8 cellular contexts compared by ENCODE assay signal in the genomic region with DNA sequence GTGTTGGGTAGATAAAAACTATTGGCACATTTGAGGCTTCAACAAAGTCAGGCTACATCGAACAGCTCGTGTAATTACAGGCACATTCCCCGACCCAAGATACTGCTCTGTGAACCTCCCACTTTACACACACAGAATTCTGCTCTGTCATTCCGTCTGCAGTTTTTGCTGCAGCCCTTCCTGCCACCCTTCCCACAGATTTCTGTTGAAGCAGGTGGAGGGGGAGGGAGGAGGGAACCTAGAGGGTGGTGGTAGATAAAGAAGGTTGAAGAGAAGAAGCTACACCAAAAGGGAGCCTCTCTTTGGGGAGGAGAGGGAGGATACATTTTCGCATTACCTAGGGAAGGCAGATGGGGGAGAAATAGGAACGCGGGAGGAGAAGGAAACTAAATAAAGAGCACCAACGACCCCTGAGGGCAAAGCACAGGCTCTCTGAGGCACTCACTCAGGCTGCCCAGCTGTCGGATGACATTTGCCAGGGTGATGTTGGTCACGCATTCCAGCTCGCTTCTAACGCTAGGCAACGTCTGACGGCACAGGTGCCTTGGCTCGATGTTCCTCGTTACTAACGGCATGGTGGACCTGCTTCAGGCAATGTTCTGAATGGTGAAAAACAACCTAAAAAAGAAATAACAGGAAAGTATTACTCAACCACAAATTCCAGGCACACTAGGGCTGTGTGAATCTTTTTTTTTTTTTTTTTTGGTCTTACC. TPM values are rescaled to one million over a fixed set of nuclear protein-coding genes. Genes with fewer than 3 reads are reported as not detected.
DNase-seq lines count a peak whose midpoint lies in the region; ATAC-seq, FAIRE-seq and TF ChIP-seq lines count a peak whose summit lies in the region.

No MANE protein-coding gene starts in this region.

- ATAC-seq in HepG2 (peak; percentile 64), GM18868 (IDR thresholded peaks at IDR 0.05; ENCODE audit: unreplicated experiment) (no peak)

- peaks cover 4% of the 10 kb centered on the region for H4K20me1 ChIP-seq in HepG2 (ENCODE audit: insufficient read depth, low read length)

- no peak for FAIRE-seq in HepG2 (lab: Jason Lieb, UNC)

- peaks cover 24 to 34% of the 10 kb centered on the region in 2 donors for H3K36me3 Mint-ChIP-seq in CD4-positive, alpha-beta memory T cell
- H3K36me3 Mint-ChIP-seq in MCF 10A (ENCODE audit: insufficient read depth, unreplicated experiment) = peaks cover 56% of the 10 kb centered on the region

- TF ChIP-seq RAD21 in HepG2 (CRISPR knock-in tag; IDR thresholded peaks at IDR 0.05) = no peak

- BruUV-seq in MCF 10A (replicated peaks; lab: Mats Ljungman, UMichigan) = no TSS peak
- no TSS peak for BruUV-seq in HepG2 (replicated peaks; lab: Mats Ljungman, UMichigan)

- peak overlapping the region; percentile 79 to 94 (median 89) for H3K27ac Mint-ChIP-seq in CD4-positive, alpha-beta memory T cell
- H3K27ac Mint-ChIP-seq in MCF 10A (ENCODE audit: low read depth, unreplicated experiment) = peak overlapping the region; percentile 54

- no peak for TF ChIP-seq POLR2A in HepG2 (IDR thresholded peaks at IDR 0.05; ENCODE audit: insufficient read depth in 1 of 2, low read depth in 2 of 2, low read length in 2 of 2)

- peaks cover 19% of the 10 kb centered on the region for H3K79me2 ChIP-seq in HepG2 (ENCODE audit: insufficient read depth, low read length)

- peaks cover 8% of the 10 kb centered on the region for H3K36me3 ChIP-seq in CD4-positive, alpha-beta memory T cell (ENCODE audit: insufficient read depth, low read length)
- H3K36me3 ChIP-seq in HepG2 (replicated peaks in 1 of 2; ENCODE audit: control insufficient read depth in 1 of 2, insufficient read depth in 2 of 2, low read length in 2 of 2) (peaks cover 16 to 39% of the 10 kb centered on the region in 2 experiments), stomach smooth muscle (ENCODE audit: control insufficient read depth in 2 of 2, insufficient read depth in 2 of 2, low read length in 2 of 2) (peaks cover 7 to 9% of the 10 kb centered on the region in 2 donors)

- H3K4me3 ChIP-seq in CD4-positive, alpha-beta memory T cell (ENCODE audit: low read length in 2 of 2) = peak overlapping the region in 1 of 2 donors; percentile 2
- H3K4me3 ChIP-seq in HepG2 (replicated peaks in 1 of 3; ENCODE audit: insufficient read depth in 1 of 3, low read depth in 2 of 3, low read length in 3 of 3) (no peak overlapping the region), stomach smooth muscle (ENCODE audit: low read length in 2 of 2) (peak overlapping the region; percentile 23 to 33)

- peaks cover 54 to 78% (median 67%) of the 10 kb centered on the region in 4 donors for H3K4me1 Mint-ChIP-seq in CD4-positive, alpha-beta memory T cell
- peaks cover 11% of the 10 kb centered on the region for H3K4me1 Mint-ChIP-seq in MCF 10A (ENCODE audit: insufficient read depth, unreplicated experiment)

- WGBS in HepG2 (ENCODE audit: low lambda C conversion rate) = 55% methylated on average over 17 of the region's 17 CpGs

- H3K4me1 ChIP-seq in CD4-positive, alpha-beta memory T cell (ENCODE audit: insufficient read depth, low read length) = peaks cover 86% of the 10 kb centered on the region
- H3K4me1 ChIP-seq in HepG2 (ENCODE audit: insufficient read depth, low read length) (peaks cover 38% of the 10 kb centered on the region), stomach smooth muscle (ENCODE audit: control insufficient read depth, insufficient read depth, low read length) (peaks cover 45% of the 10 kb centered on the region)

- no peaks in the 10 kb centered on the region for H3K27me3 ChIP-seq in CD4-positive, alpha-beta memory T cell (ENCODE audit: insufficient read depth, low read length)
- H3K27me3 ChIP-seq in HepG2 (ENCODE audit: control insufficient read depth in 1 of 2, insufficient read depth in 2 of 2, low read length in 2 of 2) = no peaks in the 10 kb centered on the region
- no peaks in the 10 kb centered on the region for H3K27me3 ChIP-seq in stomach smooth muscle (ENCODE audit: control insufficient read depth in 1 of 2, insufficient read depth in 2 of 2, low read length in 2 of 2)

- H3K9ac ChIP-seq in HepG2 (ENCODE audit: insufficient read depth, low read depth, low read length) (peak overlapping the region; percentile 23; the same call in 1 of the 2 replicates), stomach smooth muscle (ENCODE audit: low read length in 2 of 2) (peak overlapping the region; percentile 55 to 56)

- peak overlapping the region; percentile 72 to 92 (median 79) for H3K4me3 Mint-ChIP-seq in CD4-positive, alpha-beta memory T cell
- no peak overlapping the region for H3K4me3 Mint-ChIP-seq in MCF 10A (ENCODE audit: unreplicated experiment)

- H3K9me3 ChIP-seq in CD4-positive, alpha-beta memory T cell (ENCODE audit: control insufficient read depth in 1 of 2, low read length in 2 of 2) = no peaks in the 10 kb centered on the region
- H3K9me3 ChIP-seq in HepG2 (ENCODE audit: low read length) = no peaks in the 10 kb centered on the region
- H3K9me3 ChIP-seq in stomach smooth muscle (ENCODE audit: control insufficient read depth in 2 of 2, low read length in 2 of 2) = no peaks in the 10 kb centered on the region

- peak overlapping the region; percentile 16 for H3K27ac ChIP-seq in CD4-positive, alpha-beta memory T cell (ENCODE audit: low read depth, low read length)
- peak overlapping the region; percentile 71 for H3K27ac ChIP-seq in HepG2 (ENCODE audit: extremely low read length, insufficient read depth, low read length)
- peak overlapping the region; percentile 87 for H3K27ac ChIP-seq in stomach smooth muscle (ENCODE audit: low read length)

- CTCF ChIA-PET in CD4-positive, alpha-beta memory T cell (lab: Charles Lee; ENCODE audit: partially characterized antibody) = interaction anchor here (0.6 to 3.4 kb wide), 6 partner anchors 10 to 177 kb away, joined by 3 to 10 read pairs (median 3); no protein-coding TSS in a partner anchor
- CTCF ChIA-PET in MCF 10A (lab: Yijun Ruan, JAX) = interaction anchor here (0.6 to 1.4 kb wide), 3 partner anchors 12 to 1341 kb away, joined by 3 to 4 read pairs (median 3); no protein-coding TSS in a partner anchor
- CTCF ChIA-PET in HepG2 (lab: Yijun Ruan, JAX; ENCODE audit: low intra/inter-chr PET ratio, low total read pairs) = no interaction called here

- H3K4me2 ChIP-seq in HepG2 (ENCODE audit: low read depth, low read length) = no peak overlapping the region

- no peak for DNase-seq in CD4-positive, alpha-beta memory T cell
- DNase-seq in NCI-H526 treated with DMSO at 0.1 percent for 48 hours (lab: John Stamatoyannopoulos, UW) = peak; percentile 7
- no peak for DNase-seq in MCF 10A (ENCODE audit: unreplicated experiment)
- DNase-seq in HepG2 (ENCODE audit: low spot score) = no peak
- DNase-seq in GM10266 (ENCODE audit: extremely low spot score) = no peak
- DNase-seq in activated gamma-delta T cell treated with Interleukin-2 at 50 U/mL for 16 hours = no peak

- no peaks in the 10 kb centered on the region for H3K27me3 Mint-ChIP-seq in CD4-positive, alpha-beta memory T cell
- no peaks in the 10 kb centered on the region for H3K27me3 Mint-ChIP-seq in MCF 10A (ENCODE audit: insufficient read depth, unreplicated experiment)

- TF ChIP-seq EP300 in HepG2 (IDR thresholded peaks at IDR 0.05; ENCODE audit: low read depth in 2 of 2, low read length in 2 of 2) (0 out of 4 replicates have a peak, but pooled peaks of 1 of the 2 experiments have one; percentile 4), HepG2 (CRISPR knock-in tag; IDR thresholded peaks at IDR 0.05; ENCODE audit: borderline replicate concordance) (no peak)

- no peaks in the 10 kb centered on the region for H3K9me3 Mint-ChIP-seq in CD4-positive, alpha-beta memory T cell
- H3K9me3 Mint-ChIP-seq in MCF 10A (ENCODE audit: unreplicated experiment) = no peaks in the 10 kb centered on the region

- H2AFZ ChIP-seq in HepG2 (ENCODE audit: low read length) = no peak overlapping the region

- in situ Hi-C loops in HepG2 (cut with HindIII; ENCODE audit: extremely low pct_ligation_motif_present, low pct_unique_long_range_greater_than_20kb) = no loop called here

- intact Hi-C loops in CD4-positive, alpha-beta memory T cell (cut with micrococcal nuclease) = no loop called here
- intact Hi-C loops in MCF 10A (cut with micrococcal nuclease) (no loop called here), HepG2 (cut with micrococcal nuclease; ENCODE audit: unreplicated experiment) (no loop called here)

- no peak for TF ChIP-seq CTCF in MCF 10A (IDR thresholded peaks at IDR 0.05; ENCODE audit: unreplicated experiment)
- TF ChIP-seq CTCF in HepG2 (CRISPR knock-in tag; IDR thresholded peaks at IDR 0.05) = peak; percentile 17; the same call in 1 of the 2 replicates
- TF ChIP-seq CTCF in GM10266 (IDR thresholded peaks at IDR 0.05; ENCODE audit: control insufficient read depth, insufficient read depth, low read depth, missing control alignments) = no peak

- POLR2A ChIA-PET in CD4-positive, alpha-beta memory T cell (lab: Charles Lee; ENCODE audit: partially characterized antibody) = interaction anchor here (0.6 to 1.2 kb wide), 4 partner anchors 9 to 62 kb away, joined by 3 to 5 read pairs (median 4); a partner anchor contains a TSS
- POLR2A ChIA-PET in MCF 10A (lab: Yijun Ruan, JAX) (interaction anchor here (1.8 kb wide), 1 partner anchor 10 kb away, joined by 9 read pairs; no protein-coding TSS in a partner anchor), HepG2 (lab: Yijun Ruan, JAX) (interaction anchor here (1.0 to 1.6 kb wide), 2 partner anchors 11 to 62 kb away, joined by 3 to 4 read pairs; no protein-coding TSS in a partner anchor)

RNA-seq across cellular contexts. Expression of a gene that starts 36.0 kb away (rescaled TPM):
- not detected for total RNA-seq in CD4-positive, alpha-beta memory T cell
- polyA plus RNA-seq in CD4-positive, alpha-beta memory T cell = not detected
- total RNA-seq in MCF 10A (2022) (0.47 and 0.65 TPM in 2 replicates), HepG2 (2016; rRNA removed; fragmentation: Illumina TruSeq; extraction: Trizol) (0.88 and 1.00 TPM in 2 replicates)
- 0.26 and 0.61 TPM in 2 replicates for total RNA-seq in HepG2 (2016; cell fraction: cytosol; rRNA removed; fragmentation: Illumina TruSeq; extraction: Trizol; ENCODE audit: low read depth)
- 0.62 and 1.2 TPM in 2 replicates for total RNA-seq in HepG2 (2016; cell fraction: insoluble cytoplasmic fraction; rRNA removed; fragmentation: Illumina TruSeq; extraction: Trizol)
- 1.4 and 1.5 TPM in 2 replicates for total RNA-seq in HepG2 (2016; cell fraction: membrane; rRNA removed; fragmentation: Illumina TruSeq; extraction: Trizol)
- 1.2 and 1.3 TPM in 2 replicates for total RNA-seq in HepG2 (2016; cell fraction: nucleus; rRNA removed; fragmentation: Illumina TruSeq; extraction: Trizol)
- 2.6 and 2.7 TPM in 2 replicates for polyA plus RNA-seq in HepG2 (2011; rRNA removed)
- 2.8 and 3.5 TPM in 2 replicates for polyA plus RNA-seq in HepG2 (2011; cell fraction: cytosol; rRNA removed)
- polyA plus RNA-seq in HepG2 (2011; cell fraction: nucleus; rRNA removed) = 2.1 and 2.9 TPM in 2 replicates
- polyA plus RNA-seq in HepG2 (2012) = 1.5 and 2.0 TPM in 2 replicates
- 1.1 TPM in 2 replicates for polyA plus RNA-seq in HepG2 (2016; cell fraction: cytosol; fragmentation: Illumina TruSeq; extraction: Trizol; ENCODE audit: low read depth)
- polyA plus RNA-seq in HepG2 (2016; cell fraction: insoluble cytoplasmic fraction; fragmentation: Illumina TruSeq; extraction: Trizol; ENCODE audit: low read depth) = 1.2 and 1.5 TPM in 2 replicates
- 1.9 and 2.4 TPM in 2 replicates for polyA plus RNA-seq in HepG2 (2016; cell fraction: membrane; fragmentation: Illumina TruSeq; extraction: Trizol; ENCODE audit: low read depth)
- polyA plus RNA-seq in HepG2 (2016; cell fraction: nucleus; fragmentation: Illumina TruSeq; extraction: Trizol; ENCODE audit: insufficient read depth, low read depth) = 2.8 TPM in 2 replicates
- 1.1 and 7.0 TPM in 2 replicates for polyA minus RNA-seq in HepG2 (2011; rRNA and poly(A)+ RNA removed; ENCODE audit: low replicate concordance)
- polyA minus RNA-seq in HepG2 (2011; cell fraction: cytosol; rRNA and poly(A)+ RNA removed) = 1.4 and 1.7 TPM in 2 replicates
- polyA minus RNA-seq in HepG2 (2011; cell fraction: nucleus; rRNA and poly(A)+ RNA removed) = 0.50 and 0.90 TPM in 2 replicates

RNA-seq across cellular contexts. Expression of a gene that starts 45.3 kb away (rescaled TPM):
- not detected for total RNA-seq in CD4-positive, alpha-beta memory T cell
- polyA plus RNA-seq in CD4-positive, alpha-beta memory T cell = under 1 TPM in 1 of 2 donors, not detected in 1; 0.22 TPM
- total RNA-seq in MCF 10A (2022) (0.23 TPM in 1 of 2 replicates, not detected in the other), HepG2 (2016; rRNA removed; fragmentation: Illumina TruSeq; extraction: Trizol) (not detected in 2 replicates)
- total RNA-seq in HepG2 (2016; cell fraction: cytosol; rRNA removed; fragmentation: Illumina TruSeq; extraction: Trizol; ENCODE audit: low read depth) = not detected in 2 replicates
- total RNA-seq in HepG2 (2016; cell fraction: insoluble cytoplasmic fraction; rRNA removed; fragmentation: Illumina TruSeq; extraction: Trizol) = not detected in 2 replicates
- not detected in 2 replicates for total RNA-seq in HepG2 (2016; cell fraction: membrane; rRNA removed; fragmentation: Illumina TruSeq; extraction: Trizol)
- total RNA-seq in HepG2 (2016; cell fraction: nucleus; rRNA removed; fragmentation: Illumina TruSeq; extraction: Trizol) = not detected in 2 replicates
- polyA plus RNA-seq in HepG2 (2011; rRNA removed) = not detected in 2 replicates
- not detected in 2 replicates for polyA plus RNA-seq in HepG2 (2011; cell fraction: cytosol; rRNA removed)
- 0.17 and 0.21 TPM in 2 replicates for polyA plus RNA-seq in HepG2 (2011; cell fraction: nucleus; rRNA removed)
- polyA plus RNA-seq in HepG2 (2012) = not detected in 2 replicates
- not detected in 2 replicates for polyA plus RNA-seq in HepG2 (2016; cell fraction: cytosol; fragmentation: Illumina TruSeq; extraction: Trizol; ENCODE audit: low read depth)
- polyA plus RNA-seq in HepG2 (2016; cell fraction: insoluble cytoplasmic fraction; fragmentation: Illumina TruSeq; extraction: Trizol; ENCODE audit: low read depth) = not detected in 2 replicates
- not detected in 2 replicates for polyA plus RNA-seq in HepG2 (2016; cell fraction: membrane; fragmentation: Illumina TruSeq; extraction: Trizol; ENCODE audit: low read depth)
- not detected in 2 replicates for polyA plus RNA-seq in HepG2 (2016; cell fraction: nucleus; fragmentation: Illumina TruSeq; extraction: Trizol; ENCODE audit: insufficient read depth, low read depth)
- 0.16 TPM in 1 of 2 replicates, not detected in the other for polyA minus RNA-seq in HepG2 (2011; rRNA and poly(A)+ RNA removed; ENCODE audit: low replicate concordance)
- not detected in 2 replicates for polyA minus RNA-seq in HepG2 (2011; cell fraction: cytosol; rRNA and poly(A)+ RNA removed)
- not detected in 2 replicates for polyA minus RNA-seq in HepG2 (2011; cell fraction: nucleus; rRNA and poly(A)+ RNA removed)

RNA-seq across cellular contexts. Expression of a gene that starts 53.8 kb away (rescaled TPM):
- not detected for total RNA-seq in CD4-positive, alpha-beta memory T cell
- polyA plus RNA-seq in CD4-positive, alpha-beta memory T cell = not detected
- total RNA-seq in MCF 10A (2022) (not detected in 2 replicates), HepG2 (2016; rRNA removed; fragmentation: Illumina TruSeq; extraction: Trizol) (not detected in 2 replicates)
- total RNA-seq in HepG2 (2016; cell fraction: cytosol; rRNA removed; fragmentation: Illumina TruSeq; extraction: Trizol; ENCODE audit: low read depth) = not detected in 2 replicates
- total RNA-seq in HepG2 (2016; cell fraction: insoluble cytoplasmic fraction; rRNA removed; fragmentation: Illumina TruSeq; extraction: Trizol) = not detected in 2 replicates
- not detected in 2 replicates for total RNA-seq in HepG2 (2016; cell fraction: membrane; rRNA removed; fragmentation: Illumina TruSeq; extraction: Trizol)
- total RNA-seq in HepG2 (2016; cell fraction: nucleus; rRNA removed; fragmentation: Illumina TruSeq; extraction: Trizol) = not detected in 2 replicates
- polyA plus RNA-seq in HepG2 (2011; rRNA removed) = not detected in 2 replicates
- not detected in 2 replicates for polyA plus RNA-seq in HepG2 (2011; cell fraction: cytosol; rRNA removed)
- not detected in 2 replicates for polyA plus RNA-seq in HepG2 (2011; cell fraction: nucleus; rRNA removed)
- not detected in 2 replicates for polyA plus RNA-seq in HepG2 (2012)
- polyA plus RNA-seq in HepG2 (2016; cell fraction: cytosol; fragmentation: Illumina TruSeq; extraction: Trizol; ENCODE audit: low read depth) = not detected in 2 replicates
- polyA plus RNA-seq in HepG2 (2016; cell fraction: insoluble cytoplasmic fraction; fragmentation: Illumina TruSeq; extraction: Trizol; ENCODE audit: low read depth) = not detected in 2 replicates
- not detected in 2 replicates for polyA plus RNA-seq in HepG2 (2016; cell fraction: membrane; fragmentation: Illumina TruSeq; extraction: Trizol; ENCODE audit: low read depth)
- not detected in 2 replicates for polyA plus RNA-seq in HepG2 (2016; cell fraction: nucleus; fragmentation: Illumina TruSeq; extraction: Trizol; ENCODE audit: insufficient read depth, low read depth)
- not detected in 2 replicates for polyA minus RNA-seq in HepG2 (2011; rRNA and poly(A)+ RNA removed; ENCODE audit: low replicate concordance)
- polyA minus RNA-seq in HepG2 (2011; cell fraction: cytosol; rRNA and poly(A)+ RNA removed) = not detected in 2 replicates
- polyA minus RNA-seq in HepG2 (2011; cell fraction: nucleus; rRNA and poly(A)+ RNA removed) = not detected in 2 replicates

Comparison
In these comparisons a context has a peak if more than half of its experiments do, and no peak if none do; other contexts are left out.
1. H3K27ac ChIP-seq: peak in every context shown above with its lines; median percentile 87 in stomach smooth muscle; 71 in HepG2; 16 in CD4-positive, alpha-beta memory T cell.
2. H3K4me3 ChIP-seq: peak in stomach smooth muscle (2 of 2); none in HepG2 (0 of 3).